In genomic region chr22:19943665-19944026, GRCh38 we compare ENCODE assay signal across 8 cellular contexts. TPM values are rescaled to one million over a fixed set of nuclear protein-coding genes. Genes with fewer than 3 reads are reported as not detected.
DNase-seq lines count a peak whose midpoint lies in the region; ATAC-seq and TF ChIP-seq lines count a peak whose summit lies in the region.

No MANE protein-coding gene starts in this region.

- peak overlapping the region in 19 of 21 experiments; percentile 89 to 99 (median 94) for H3K27ac ChIP-seq in skin epidermis

- peaks cover 2 to 12% of the 10 kb centered on the region in 2 donors for H3K36me3 Mint-ChIP-seq in activated T-cell treated with anti-CD3 and anti-CD28 coated beads, Interleukin-2, amount 50 U/mL, for 72 hours (ENCODE audit: insufficient read depth in 2 of 2)

- DNase-seq in activated T-cell treated with anti-CD3 and anti-CD28 coated beads, Interleukin-2, amount 50 U/mL, for 72 hours = no peak
- DNase-seq in activated T-cell treated with anti-CD3 and anti-CD28 coated beads for 4 hours (no peak), SW480 (ENCODE audit: low spot score) (peak; percentile 72), fibroblast of the aortic adventitia (ENCODE audit: low read depth) (peak; percentile 43), pons (ENCODE audit: low spot score) (no peak), occipital lobe (lab: John Stamatoyannopoulos, UW) (no peak)
- DNase-seq in activated CD4-positive, CD25-positive, alpha-beta regulatory T cell (lab: John Stamatoyannopoulos, UW) = no peak

- ATAC-seq in activated T-cell treated with anti-CD3 and anti-CD28 coated beads, Interleukin-2, amount 50 U/mL, for 72 hours (replicated peaks in 1 of 2) = no peak

- peak overlapping the region; percentile 31 for H3K4me3 ChIP-seq in fibroblast of the aortic adventitia (ENCODE audit: low read depth, low read length)
- H3K4me3 ChIP-seq in skin epidermis = no peak overlapping the region

- H3K27me3 Mint-ChIP-seq in activated T-cell treated with anti-CD3 and anti-CD28 coated beads, Interleukin-2, amount 50 U/mL, for 72 hours (ENCODE audit: low read depth) = no peaks in the 10 kb centered on the region

- H3K9me3 Mint-ChIP-seq in activated T-cell treated with anti-CD3 and anti-CD28 coated beads, Interleukin-2, amount 50 U/mL, for 72 hours = no peaks in the 10 kb centered on the region

- peaks cover 45% of the 10 kb centered on the region for H3K4me1 Mint-ChIP-seq in activated T-cell treated with anti-CD3 and anti-CD28 coated beads, Interleukin-2, amount 50 U/mL, for 72 hours (ENCODE audit: low read depth)

- TF ChIP-seq CTCF in fibroblast of the aortic adventitia (IDR thresholded peaks at IDR 0.05; ENCODE audit: insufficient read depth, low read length) = peak; percentile 21

- H3K4me3 Mint-ChIP-seq in activated T-cell treated with anti-CD3 and anti-CD28 coated beads, Interleukin-2, amount 50 U/mL, for 72 hours = peak overlapping the region; percentile 81 to 97

- peak overlapping the region; percentile 95 for H3K27ac Mint-ChIP-seq in activated T-cell treated with anti-CD3 and anti-CD28 coated beads, Interleukin-2, amount 50 U/mL, for 72 hours

RNA-seq across cellular contexts. Expression of gene TXNRD2, which starts 2.0 kb away (rescaled TPM):
- 10 to 100 TPM; 21.3 to 23.4 TPM for total RNA-seq in activated T-cell treated with anti-CD3 and anti-CD28 coated beads, Interleukin-2, amount 50 U/mL, for 72 hours
- total RNA-seq in fibroblast of the aortic adventitia (ENCODE audit: low replicate concordance) (16.4 and 16.8 TPM in 2 replicates), occipital lobe (8.0 TPM)

RNA-seq across cellular contexts. Expression of gene COMT, which starts 2.1 kb away (rescaled TPM):
- total RNA-seq in activated T-cell treated with anti-CD3 and anti-CD28 coated beads, Interleukin-2, amount 50 U/mL, for 72 hours = 100 to 1,000 TPM in 1 of 2 donors, 10 to 100 TPM in 1; 97.4 to 101 TPM
- total RNA-seq in fibroblast of the aortic adventitia (ENCODE audit: low replicate concordance) (120 and 151 TPM in 2 replicates), occipital lobe (49.0 TPM)

Comparison
In these comparisons a context has a peak if more than half of its experiments do, and no peak if none do; other contexts are left out.
1. DNase-seq: peak in SW480 (single experiment) and fibroblast of the aortic adventitia (single experiment); none in activated T-cell treated with anti-CD3 and anti-CD28 coated beads, Interleukin-2, amount 50 U/mL, for 72 hours (0 of 2), activated T-cell treated with anti-CD3 and anti-CD28 coated beads for 4 hours (single experiment), activated CD4-positive, CD25-positive, alpha-beta regulatory T cell (0 of 4), pons (single experiment) and occipital lobe (single experiment).